In genomic region chrX:19672211-19672814, GRCh38 we compare ENCODE assay signal across 22 cellular contexts.
DNase-seq lines count a peak whose midpoint lies in the region; ATAC-seq, FAIRE-seq and TF ChIP-seq lines count a peak whose summit lies in the region.
"Had no signal": no experiment of that assay in that cellular context is flagged by ENCODE, and none has a peak within 500 bp of the region (broad histone marks: within the 10 kb centered on the region; RNA-seq: fewer than 3 reads in every experiment).

No MANE protein-coding gene starts in this region.

- no peaks in the 10 kb centered on the region for H3K9me3 Mint-ChIP-seq in astrocyte (ENCODE audit: unreplicated experiment)
- H3K9me3 Mint-ChIP-seq: activated naive CD8-positive, alpha-beta T cell treated with anti-CD3 and anti-CD28 coated beads, Interleukin-2, amount 10 ng/mL, durations not matched to agents 7 days and 5 days; CD8-positive, alpha-beta memory T cell; IgD-negative memory B cell had no signal

- H3K27ac ChIP-seq in astrocyte (ENCODE audit: low read depth, low read length) (no peak overlapping the region), left lung (peak overlapping the region in 1 of 2 donors; percentile 41), testis (no peak overlapping the region)
- H3K27ac ChIP-seq: body of pancreas, coronary artery, heart left ventricle, neural progenitor cell, psoas muscle, tibial artery had no signal

- H4K20me1 ChIP-seq in astrocyte (ENCODE audit: insufficient read depth, low read length): no peaks in the 10 kb centered on the region

- no peak overlapping the region for H3K9ac ChIP-seq in astrocyte (ENCODE audit: low read length)
- H3K9ac ChIP-seq: neural progenitor cell had no signal

- TF ChIP-seq POLR2A in testis (IDR thresholded peaks at IDR 0.05): no peak

- no peak overlapping the region for H2AFZ ChIP-seq in astrocyte (ENCODE audit: low read depth, low read length)
- H2AFZ ChIP-seq: neural progenitor cell had no signal

- H3K27me3 ChIP-seq in astrocyte (ENCODE audit: insufficient read depth, low read length) (no peaks in the 10 kb centered on the region), left lung (no peaks in the 10 kb centered on the region), testis (no peaks in the 10 kb centered on the region)
- H3K27me3 ChIP-seq: body of pancreas, neural progenitor cell, tibial artery had no signal

- no peaks in the 10 kb centered on the region for H3K36me3 ChIP-seq in astrocyte (ENCODE audit: insufficient read depth, low read length)
- no peaks in the 10 kb centered on the region for H3K36me3 ChIP-seq in left lung
- no peaks in the 10 kb centered on the region for H3K36me3 ChIP-seq in testis (ENCODE audit: low read depth, missing control alignments)
- H3K36me3 ChIP-seq: heart left ventricle, neural progenitor cell, tibial artery had no signal

- peaks cover 5% of the 10 kb centered on the region for H3K4me1 ChIP-seq in astrocyte (ENCODE audit: insufficient read depth, low read length)
- H3K4me1 ChIP-seq in left lung: peaks cover 0 to 21% of the 10 kb centered on the region in 2 donors
- H3K4me1 ChIP-seq in testis: peaks cover 3% of the 10 kb centered on the region
- H3K4me1 ChIP-seq: body of pancreas, psoas muscle had no signal

- peaks cover 14% of the 10 kb centered on the region for H3K79me2 ChIP-seq in astrocyte (ENCODE audit: insufficient read depth, low read length)

- no peaks in the 10 kb centered on the region for H3K36me3 Mint-ChIP-seq in astrocyte (ENCODE audit: low read depth, unreplicated experiment)
- H3K36me3 Mint-ChIP-seq: neural progenitor cell had no signal

- WGBS in testis, 2 donors: 74 to 82% methylated on average over 7 of the region's 7 CpGs

- intact Hi-C loops in left lung (cut with DNase I) (no loop called here), testis (cut with DNase I; ENCODE audit: low total_unique reads) (no loop called here)

- peak; percentile 13 for DNase-seq in Daoy (ENCODE audit: low read depth)
- peak; percentile 42 for DNase-seq in HT-29 (ENCODE audit: low spot score)
- peak; percentile 14 for DNase-seq in astrocyte (ENCODE audit: low read depth)
- no peak for DNase-seq in left lung
- no peak for DNase-seq in testis
- DNase-seq in NCI-H524 treated with DMSO at 0.1 percent for 48 hours (lab: John Stamatoyannopoulos, UW): no peak
- DNase-seq: activated naive CD8-positive, alpha-beta T cell treated with anti-CD3 and anti-CD28 coated beads, Interleukin-2, amount 10 ng/mL, durations not matched to agents 7 days and 5 days; body of pancreas; CD8-positive, alpha-beta memory T cell; DMS79 treated with DMSO at 0.1 percent for 48 hours; endodermal cell; HCEC 1CT; heart left ventricle; NCI-H1694; psoas muscle; stimulated activated CD4-positive, alpha-beta T cell treated with anti-CD3 and anti-CD28 coated beads, Interleukin-2, amount 100 ng/mL, for 24 hours; stimulated activated naive CD4-positive, alpha-beta T cell; tibial artery had no signal

- TF ChIP-seq CTCF in astrocyte (IDR thresholded peaks at IDR 0.05; ENCODE audit: insufficient read depth, low read depth, low read length) (no peak), left lung (IDR thresholded peaks at IDR 0.05) (no peak), testis (IDR thresholded peaks at IDR 0.05) (no peak)

- no peaks in the 10 kb centered on the region for H3K27me3 Mint-ChIP-seq in astrocyte (ENCODE audit: low read depth, unreplicated experiment)
- H3K27me3 Mint-ChIP-seq: activated naive CD8-positive, alpha-beta T cell treated with anti-CD3 and anti-CD28 coated beads, Interleukin-2, amount 10 ng/mL, durations not matched to agents 7 days and 5 days; IgD-negative memory B cell had no signal

- no peak overlapping the region for H3K4me3 ChIP-seq in astrocyte (ENCODE audit: insufficient read depth, low read depth, low read length)
- no peak overlapping the region for H3K4me3 ChIP-seq in left lung
- no peak overlapping the region for H3K4me3 ChIP-seq in testis
- H3K4me3 ChIP-seq: body of pancreas, coronary artery, heart left ventricle, neural progenitor cell, psoas muscle, tibial artery had no signal

- no peaks in the 10 kb centered on the region for H3K9me3 ChIP-seq in astrocyte (ENCODE audit: insufficient read depth, low read depth, low read length)
- no peaks in the 10 kb centered on the region for H3K9me3 ChIP-seq in left lung
- no peaks in the 10 kb centered on the region for H3K9me3 ChIP-seq in testis
- H3K9me3 ChIP-seq: body of pancreas, heart left ventricle, psoas muscle, tibial artery had no signal

- no peak overlapping the region for H3K4me3 Mint-ChIP-seq in astrocyte (ENCODE audit: unreplicated experiment)
- H3K4me3 Mint-ChIP-seq: activated naive CD8-positive, alpha-beta T cell treated with anti-CD3 and anti-CD28 coated beads, Interleukin-2, amount 10 ng/mL, durations not matched to agents 7 days and 5 days; endodermal cell; neural progenitor cell had no signal

- peak overlapping the region; percentile 18 for H3K27ac Mint-ChIP-seq in astrocyte (ENCODE audit: unreplicated experiment)
- H3K27ac Mint-ChIP-seq: activated naive CD8-positive, alpha-beta T cell treated with anti-CD3 and anti-CD28 coated beads, Interleukin-2, amount 10 ng/mL, durations not matched to agents 7 days and 5 days; endodermal cell; IgD-negative memory B cell; neural progenitor cell had no signal

- ATAC-seq in left lung (peak; percentile 49), esophagus mucosa (no peak)
- ATAC-seq: body of pancreas, heart left ventricle, psoas muscle had no signal

- peaks cover 33% of the 10 kb centered on the region for H3K4me1 Mint-ChIP-seq in astrocyte (ENCODE audit: low read depth, unreplicated experiment)

- peak overlapping the region; percentile 30 for H3K4me2 ChIP-seq in astrocyte (ENCODE audit: low read length)
- H3K4me2 ChIP-seq: neural progenitor cell had no signal

- FAIRE-seq in astrocyte (lab: Jason Lieb, UNC): peak; percentile 88

Comparison
In these comparisons a context has a peak if more than half of its experiments do, and no peak if none do; other contexts are left out.
1. DNase-seq: peak in Daoy (single experiment), HT-29 (single experiment) and astrocyte (single experiment); none in left lung (0 of 2), testis (single experiment) and NCI-H524 treated with DMSO at 0.1 percent for 48 hours (single experiment).